In the genomic region with DNA sequence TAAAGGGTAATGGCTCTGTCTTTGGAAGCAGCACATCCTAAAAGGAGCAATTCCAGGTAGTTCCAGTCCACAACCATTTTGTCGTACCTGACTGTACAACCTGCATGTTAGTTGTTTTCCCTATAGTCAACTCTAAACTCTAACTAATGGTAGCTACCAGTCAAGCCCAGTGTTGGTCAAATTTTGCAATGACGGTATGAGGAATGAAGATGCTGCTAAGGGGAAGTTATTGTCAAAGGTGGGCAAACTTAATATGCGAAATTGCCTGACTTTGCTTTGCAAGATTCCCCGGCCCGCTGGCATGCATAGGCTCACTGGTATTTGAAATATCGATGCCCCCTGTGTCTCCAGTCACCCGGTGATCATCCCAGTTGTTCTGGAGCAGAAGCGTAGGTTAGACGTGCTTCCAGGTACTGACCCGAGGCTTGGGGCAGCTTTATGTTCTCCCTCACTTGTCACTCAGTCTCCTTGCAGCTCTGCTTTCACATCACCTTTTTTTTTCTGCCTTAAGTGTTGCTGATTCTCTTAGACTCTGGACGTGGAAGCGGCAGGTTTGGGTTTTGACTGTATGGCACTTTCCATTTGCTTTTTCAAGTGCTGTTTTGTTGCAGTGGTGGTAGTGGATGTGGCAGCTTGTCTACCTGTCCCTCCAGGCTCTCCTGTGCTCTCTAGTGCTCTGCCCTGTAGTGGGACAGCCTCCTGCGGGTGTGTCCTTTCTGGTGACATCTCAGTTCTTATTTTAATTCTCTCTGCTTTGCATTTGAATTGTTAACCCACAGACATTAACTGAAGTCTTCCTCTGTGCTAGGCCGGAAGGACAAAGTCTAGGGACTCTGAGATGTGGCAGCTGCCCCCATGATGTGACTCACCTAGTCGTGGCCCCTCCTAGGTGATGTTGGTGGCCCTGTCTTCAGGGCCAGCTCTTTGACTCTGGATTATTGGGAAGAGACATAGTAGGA, we compare ENCODE assay signal across 13 cellular contexts.
DNase-seq lines count a peak whose midpoint lies in the region; ATAC-seq and TF ChIP-seq lines count a peak whose summit lies in the region.
"Had no signal": no experiment of that assay in that cellular context is flagged by ENCODE, and none has a peak within 500 bp of the region (broad histone marks: within the 10 kb centered on the region; RNA-seq: fewer than 3 reads in every experiment).

No MANE protein-coding gene starts in this region.

- intact Hi-C loops in activated B cell treated with CpG ODN at 0.5 μM for 24 hours (cut with micrococcal nuclease) = no loop called here
- intact Hi-C loops in CD8-positive, alpha-beta T cell (cut with DNase I, micrococcal nuclease) = no loop called here

- H3K4me1 ChIP-seq in HEK293 (ENCODE audit: control insufficient read depth, insufficient read depth, low read length) (no peaks in the 10 kb centered on the region), muscle layer of duodenum (ENCODE audit: control insufficient read depth in 1 of 2, insufficient read depth in 2 of 2, low read length in 2 of 2) (peaks cover 9 to 10% of the 10 kb centered on the region in 2 donors)
- H3K4me1 ChIP-seq in CD8-positive, alpha-beta T cell (ENCODE audit: insufficient read depth, low read length) = peaks cover 2% of the 10 kb centered on the region
- H3K4me1 ChIP-seq: HAP-1 had no signal

- ATAC-seq in GM18498 (IDR thresholded peaks at IDR 0.05; ENCODE audit: unreplicated experiment) (peak; percentile 61), activated B cell treated with CpG ODN at 0.5 μM for 24 hours (ENCODE audit: low read depth) (peak; percentile 40)
- no peak for ATAC-seq in CD8-positive, alpha-beta T cell

- peaks cover 35% of the 10 kb centered on the region for H3K4me1 Mint-ChIP-seq in activated B cell treated with CpG ODN at 0.5 μM for 24 hours
- H3K4me1 Mint-ChIP-seq in CD8-positive, alpha-beta T cell (ENCODE audit: low read depth) = peaks cover 6% of the 10 kb centered on the region

- DNase-seq in activated B cell treated with CpG ODN at 0.5 μM for 24 hours (no peak), activated T-cell treated with anti-CD3 and anti-CD28 coated beads for 4 hours (no peak), NCI-H1436 treated with DMSO at 0.1 percent for 48 hours (lab: John Stamatoyannopoulos, UW) (no peak)
- no peak for DNase-seq in activated T-cell treated with anti-CD3 and anti-CD28 coated beads, Interleukin-2, amount 50 U/mL, for 1 hour
- DNase-seq in CD8-positive, alpha-beta T cell = no peak
- DNase-seq: activated naive CD4-positive, alpha-beta T cell treated with anti-CD3 and anti-CD28 coated beads, Interleukin-2, amount 10 ng/mL, durations not matched to agents 7 days and 5 days; C1 segment of cervical spinal cord; NCI-H2107; stimulated activated CD4-positive, alpha-beta T cell treated with anti-CD3 and anti-CD28 coated beads, Interleukin-2, amount 100 ng/mL, for 24 hours had no signal

- H3K27ac Mint-ChIP-seq in activated B cell treated with CpG ODN at 0.5 μM for 24 hours = peak overlapping the region; percentile 32
- no peak overlapping the region for H3K27ac Mint-ChIP-seq in CD8-positive, alpha-beta T cell
- H3K27ac Mint-ChIP-seq: activated naive CD4-positive, alpha-beta T cell treated with anti-CD3 and anti-CD28 coated beads, Interleukin-2, amount 10 ng/mL, durations not matched to agents 7 days and 5 days had no signal

- TF ChIP-seq CTCF in HEK293 (tag by site-specific recombination; IDR thresholded peaks at IDR 0.05) (no peak), activated B cell treated with CpG ODN at 0.5 μM for 24 hours (IDR thresholded peaks at IDR 0.05) (no peak)
- TF ChIP-seq CTCF in CD8-positive, alpha-beta T cell (IDR thresholded peaks at IDR 0.05) = no peak

- CTCF ChIA-PET in HEK293 (lab: Yijun Ruan, JAX) (interaction anchor here (0.7 to 0.9 kb wide), 3 partner anchors 8 to 69 kb away, joined by 3 to 6 read pairs (median 4); no protein-coding TSS in a partner anchor), activated B cell treated with CpG ODN at 0.5 μM for 24 hours (lab: Charles Lee) (no interaction called here)
- CTCF ChIA-PET in CD8-positive, alpha-beta T cell (lab: Charles Lee) = no interaction called here

- no peaks in the 10 kb centered on the region for H3K36me3 Mint-ChIP-seq in activated B cell treated with CpG ODN at 0.5 μM for 24 hours (ENCODE audit: low read depth)
- no peaks in the 10 kb centered on the region for H3K36me3 Mint-ChIP-seq in CD8-positive, alpha-beta T cell

- H3K27ac ChIP-seq in HEK293 (ENCODE audit: extremely low read depth, low read depth, low read length) (no peak overlapping the region), muscle layer of duodenum (ENCODE audit: low read length) (peak overlapping the region; percentile 54)
- H3K27ac ChIP-seq in CD8-positive, alpha-beta T cell (ENCODE audit: low read depth, low read length) = no peak overlapping the region

- no peaks in the 10 kb centered on the region for H3K27me3 Mint-ChIP-seq in activated B cell treated with CpG ODN at 0.5 μM for 24 hours
- peaks cover 11% of the 10 kb centered on the region for H3K27me3 Mint-ChIP-seq in CD8-positive, alpha-beta T cell (ENCODE audit: low read depth)

- peaks cover 0 to 7% of the 10 kb centered on the region in 2 experiments; a peak in 1 of 3 replicates for H3K36me3 ChIP-seq in HEK293 (ENCODE audit: control insufficient read depth in 2 of 2, insufficient read depth in 1 of 2, low read length in 2 of 2)
- H3K36me3 ChIP-seq in muscle layer of duodenum (ENCODE audit: control insufficient read depth in 1 of 2, insufficient read depth in 2 of 2, low read length in 2 of 2) = peaks cover 0 to 8% of the 10 kb centered on the region in 2 donors
- no peaks in the 10 kb centered on the region for H3K36me3 ChIP-seq in CD8-positive, alpha-beta T cell (ENCODE audit: insufficient read depth, low read length)
- H3K36me3 ChIP-seq: HAP-1 had no signal

- H3K4me3 Mint-ChIP-seq in activated B cell treated with CpG ODN at 0.5 μM for 24 hours = peak overlapping the region; percentile 30
- H3K4me3 Mint-ChIP-seq in CD8-positive, alpha-beta T cell = no peak overlapping the region
- H3K4me3 Mint-ChIP-seq: activated naive CD4-positive, alpha-beta T cell treated with anti-CD3 and anti-CD28 coated beads, Interleukin-2, amount 10 ng/mL, durations not matched to agents 7 days and 5 days had no signal

- POLR2A ChIA-PET in HEK293 (lab: Yijun Ruan, JAX) (no interaction called here), activated B cell treated with CpG ODN at 0.5 μM for 24 hours (lab: Charles Lee) (interaction anchor here (0.8 kb wide), 1 partner anchor 33 kb away, joined by 4 read pairs; no protein-coding TSS in a partner anchor)
- POLR2A ChIA-PET in CD8-positive, alpha-beta T cell (lab: Charles Lee) = no interaction called here

- H3K9me3 Mint-ChIP-seq in activated B cell treated with CpG ODN at 0.5 μM for 24 hours = no peaks in the 10 kb centered on the region
- H3K9me3 Mint-ChIP-seq in CD8-positive, alpha-beta T cell = no peaks in the 10 kb centered on the region
- H3K9me3 Mint-ChIP-seq: activated naive CD4-positive, alpha-beta T cell treated with anti-CD3 and anti-CD28 coated beads, Interleukin-2, amount 10 ng/mL, durations not matched to agents 7 days and 5 days had no signal

- H3K27me3 ChIP-seq in muscle layer of duodenum (ENCODE audit: low read depth, low read length) = no peaks in the 10 kb centered on the region
- H3K27me3 ChIP-seq in CD8-positive, alpha-beta T cell (ENCODE audit: insufficient read depth, low read length) = no peaks in the 10 kb centered on the region

- H3K4me3 ChIP-seq in HEK293 (ENCODE audit: low read depth, low read length) = no peak overlapping the region
- no peak overlapping the region for H3K4me3 ChIP-seq in muscle layer of duodenum (ENCODE audit: low read depth in 1 of 2, low read length in 2 of 2)
- H3K4me3 ChIP-seq in CD8-positive, alpha-beta T cell (ENCODE audit: low read depth, low read length) = no peak overlapping the region
- H3K4me3 ChIP-seq: HAP-1 had no signal

- H3K9me3 ChIP-seq in HEK293 (ENCODE audit: control insufficient read depth, insufficient read depth, low read depth, low read length) (no peaks in the 10 kb centered on the region), muscle layer of duodenum (ENCODE audit: control insufficient read depth in 1 of 2, low read length in 2 of 2) (no peaks in the 10 kb centered on the region)
- H3K9me3 ChIP-seq in CD8-positive, alpha-beta T cell (ENCODE audit: low read length) = no peaks in the 10 kb centered on the region
- H3K9me3 ChIP-seq: HAP-1 had no signal

TF ChIP-seq in HEK293, 187 proteins besides CTCF, POLR2A, EP300 and RAD21 (continues in another document):
- TF ChIP-seq, protein P1, sequence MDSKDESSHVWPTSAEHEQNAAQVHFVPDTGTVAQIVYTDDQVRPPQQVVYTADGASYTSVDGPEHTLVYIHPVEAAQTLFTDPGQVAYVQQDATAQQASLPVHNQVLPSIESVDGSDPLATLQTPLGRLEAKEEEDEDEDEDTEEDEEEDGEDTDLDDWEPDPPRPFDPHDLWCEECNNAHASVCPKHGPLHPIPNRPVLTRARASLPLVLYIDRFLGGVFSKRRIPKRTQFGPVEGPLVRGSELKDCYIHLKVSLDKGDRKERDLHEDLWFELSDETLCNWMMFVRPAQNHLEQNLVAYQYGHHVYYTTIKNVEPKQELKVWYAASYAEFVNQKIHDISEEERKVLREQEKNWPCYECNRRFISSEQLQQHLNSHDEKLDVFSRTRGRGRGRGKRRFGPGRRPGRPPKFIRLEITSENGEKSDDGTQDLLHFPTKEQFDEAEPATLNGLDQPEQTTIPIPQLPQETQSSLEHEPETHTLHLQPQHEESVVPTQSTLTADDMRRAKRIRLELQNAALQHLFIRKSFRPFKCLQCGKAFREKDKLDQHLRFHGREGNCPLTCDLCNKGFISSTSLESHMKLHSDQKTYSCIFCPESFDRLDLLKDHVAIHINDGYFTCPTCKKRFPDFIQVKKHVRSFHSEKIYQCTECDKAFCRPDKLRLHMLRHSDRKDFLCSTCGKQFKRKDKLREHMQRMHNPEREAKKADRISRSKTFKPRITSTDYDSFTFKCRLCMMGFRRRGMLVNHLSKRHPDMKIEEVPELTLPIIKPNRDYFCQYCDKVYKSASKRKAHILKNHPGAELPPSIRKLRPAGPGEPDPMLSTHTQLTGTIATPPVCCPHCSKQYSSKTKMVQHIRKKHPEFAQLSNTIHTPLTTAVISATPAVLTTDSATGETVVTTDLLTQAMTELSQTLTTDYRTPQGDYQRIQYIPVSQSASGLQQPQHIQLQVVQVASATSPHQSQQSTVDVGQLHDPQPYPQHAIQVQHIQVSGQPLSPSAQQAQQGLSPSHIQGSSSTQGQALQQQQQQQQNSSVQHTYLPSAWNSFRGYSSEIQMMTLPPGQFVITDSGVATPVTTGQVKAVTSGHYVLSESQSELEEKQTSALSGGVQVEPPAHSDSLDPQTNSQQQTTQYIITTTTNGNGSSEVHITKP (tag by site-specific recombination; IDR thresholded peaks at IDR 0.05) = peak; percentile 48
